1 cellular context compared by ENCODE assay signal in genomic region chr3:88148651-88149050, GRCh38.
TF ChIP-seq lines count a peak whose summit lies in the region.

No MANE protein-coding gene starts in this region.

TF ChIP-seq in K562, 482 proteins besides CTCF, POLR2A, EP300 and RAD21 (continued from another document):
- TF ChIP-seq ZNF511 (CRISPR knock-in tag; IDR thresholded peaks at IDR 0.05) (no peak), ETV5 (CRISPR knock-in tag; IDR thresholded peaks at IDR 0.05; ENCODE audit: low read depth) (no peak), ZNF740 (CRISPR knock-in tag; IDR thresholded peaks at IDR 0.05) (no peak), ZNF740 (tag; IDR thresholded peaks at IDR 0.05) (no peak), LEF1 (IDR thresholded peaks at IDR 0.05) (no peak), ZNF77 (CRISPR knock-in tag; IDR thresholded peaks at IDR 0.05) (no peak), CREB3L1 (IDR thresholded peaks at IDR 0.05; ENCODE audit: borderline replicate concordance, low read depth) (no peak), PHF20 (IDR thresholded peaks at IDR 0.05; ENCODE audit: partially characterized antibody) (no peak)
- TF ChIP-seq, protein P1, sequence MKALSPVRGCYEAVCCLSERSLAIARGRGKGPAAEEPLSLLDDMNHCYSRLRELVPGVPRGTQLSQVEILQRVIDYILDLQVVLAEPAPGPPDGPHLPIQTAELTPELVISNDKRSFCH (CRISPR knock-in tag; IDR thresholded peaks at IDR 0.05) = no peak
- TF ChIP-seq, protein P1 (tag; IDR thresholded peaks at IDR 0.05) = no peak
- TF ChIP-seq, protein P2, sequence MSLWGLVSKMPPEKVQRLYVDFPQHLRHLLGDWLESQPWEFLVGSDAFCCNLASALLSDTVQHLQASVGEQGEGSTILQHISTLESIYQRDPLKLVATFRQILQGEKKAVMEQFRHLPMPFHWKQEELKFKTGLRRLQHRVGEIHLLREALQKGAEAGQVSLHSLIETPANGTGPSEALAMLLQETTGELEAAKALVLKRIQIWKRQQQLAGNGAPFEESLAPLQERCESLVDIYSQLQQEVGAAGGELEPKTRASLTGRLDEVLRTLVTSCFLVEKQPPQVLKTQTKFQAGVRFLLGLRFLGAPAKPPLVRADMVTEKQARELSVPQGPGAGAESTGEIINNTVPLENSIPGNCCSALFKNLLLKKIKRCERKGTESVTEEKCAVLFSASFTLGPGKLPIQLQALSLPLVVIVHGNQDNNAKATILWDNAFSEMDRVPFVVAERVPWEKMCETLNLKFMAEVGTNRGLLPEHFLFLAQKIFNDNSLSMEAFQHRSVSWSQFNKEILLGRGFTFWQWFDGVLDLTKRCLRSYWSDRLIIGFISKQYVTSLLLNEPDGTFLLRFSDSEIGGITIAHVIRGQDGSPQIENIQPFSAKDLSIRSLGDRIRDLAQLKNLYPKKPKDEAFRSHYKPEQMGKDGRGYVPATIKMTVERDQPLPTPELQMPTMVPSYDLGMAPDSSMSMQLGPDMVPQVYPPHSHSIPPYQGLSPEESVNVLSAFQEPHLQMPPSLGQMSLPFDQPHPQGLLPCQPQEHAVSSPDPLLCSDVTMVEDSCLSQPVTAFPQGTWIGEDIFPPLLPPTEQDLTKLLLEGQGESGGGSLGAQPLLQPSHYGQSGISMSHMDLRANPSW (CRISPR knock-in tag; IDR thresholded peaks at IDR 0.05) = no peak
